9 cellular contexts compared by ENCODE assay signal in the genomic region with DNA sequence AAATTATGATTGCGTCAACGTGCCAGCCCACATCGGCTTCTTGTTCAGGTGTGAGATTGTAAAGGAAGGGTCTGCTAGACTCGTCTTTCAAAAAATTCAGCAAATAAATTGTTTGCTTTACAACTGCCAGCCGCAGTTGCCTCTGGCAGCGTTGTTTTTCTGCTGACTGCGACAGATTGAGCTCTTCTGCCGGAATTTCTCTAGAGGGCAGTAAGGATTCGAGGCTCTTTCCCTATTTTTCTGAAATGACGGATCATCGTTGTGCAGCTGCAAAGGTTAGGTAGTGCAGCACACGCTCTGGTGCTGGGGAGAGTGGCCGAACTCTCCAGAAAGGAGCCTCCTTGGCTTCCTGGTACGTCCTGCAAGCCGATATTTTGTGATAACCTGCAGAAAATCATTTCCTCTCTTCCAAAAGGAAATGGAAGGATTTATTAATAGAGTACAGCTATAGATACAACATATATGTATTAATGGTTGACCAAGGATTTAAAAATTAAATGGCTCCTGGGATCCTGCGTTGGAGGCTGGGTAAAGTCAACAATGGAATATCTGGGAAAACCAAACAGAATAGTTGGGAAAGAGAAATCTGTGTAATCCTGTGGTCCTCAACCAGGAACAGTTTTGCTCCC.
A peak's percentile ranks its signal among the peaks of the same experiment; 100 is the strongest.
DNase-seq lines count a peak whose midpoint lies in the region; ATAC-seq, FAIRE-seq and TF ChIP-seq lines count a peak whose summit lies in the region.
"Had no signal": no experiment of that assay in that cellular context is flagged by ENCODE, and none has a peak within 500 bp of the region (broad histone marks: within the 10 kb centered on the region; RNA-seq: fewer than 3 reads in every experiment).

No MANE protein-coding gene starts in this region.

- H3K4me1 ChIP-seq in pancreas: no peaks in the 10 kb centered on the region

- intact Hi-C loops in pancreas (cut with DNase I): loop anchor here in 2 of 3 donors (5.0 to 10.0 kb wide), 2 partner anchors 1231 to 1234 kb away; no protein-coding TSS in a partner anchor

- no peaks in the 10 kb centered on the region for H3K36me3 ChIP-seq in pancreas

- WGBS in pancreas, 2 donors: 8% methylated on average over 16 of the region's 16 CpGs

- ATAC-seq in pancreas (peak in 3 of 4 donors; percentile 79 to 89 (median 82)), GM21717 (IDR thresholded peaks at IDR 0.05; ENCODE audit: unreplicated experiment) (no peak)

- TF ChIP-seq CTCF in epithelial cell of proximal tubule (conservative IDR thresholded peaks at IDR 0.05; ENCODE audit: low read depth, low read length) (peak; percentile 62), pancreas (IDR thresholded peaks at IDR 0.05) (peak in 1 of 4 donors; percentile 12)

- H3K4me3 ChIP-seq in epithelial cell of proximal tubule (ENCODE audit: low read depth, low read length) (no peak overlapping the region), pancreas (no peak overlapping the region)

- H3K27me3 ChIP-seq in pancreas: peaks cover 0 to 3% (median 0%) of the 10 kb centered on the region in 4 donors

- DNase-seq in DMS53 (lab: John Stamatoyannopoulos, UW): peak; percentile 43
- no peak for DNase-seq in DMS53 treated with DMSO at 0.1 percent for 48 hours (lab: John Stamatoyannopoulos, UW; ENCODE audit: unreplicated experiment)
- DNase-seq in NCI-H82 (lab: John Stamatoyannopoulos, UW): peak; percentile 75
- peak; percentile 1 for DNase-seq in epithelial cell of proximal tubule (ENCODE audit: low read depth)
- DNase-seq in pancreas: peak in 1 of 6 donors; percentile 25
- DNase-seq in cerebellar nuclear complex (lab: John Stamatoyannopoulos, UW): no peak
- DNase-seq in activated CD8-positive, alpha-beta memory T cell treated with anti-CD3 and anti-CD28 coated beads, Interleukin-2, amount 50 U/mL, for 48 hours: no peak
- DNase-seq: naive B cell had no signal

- H3K27ac ChIP-seq in pancreas: no peak overlapping the region

- H3K9me3 ChIP-seq in pancreas: no peaks in the 10 kb centered on the region

- FAIRE-seq in pancreas (lab: Jason Lieb, UNC): no peak

Comparison
In these comparisons a context has a peak if more than half of its experiments do, and no peak if none do; other contexts are left out.
1. DNase-seq: peak in DMS53 (single experiment), NCI-H82 (single experiment) and epithelial cell of proximal tubule (single experiment); none in DMS53 treated with DMSO at 0.1 percent for 48 hours (single experiment), cerebellar nuclear complex (0 of 2) and activated CD8-positive, alpha-beta memory T cell treated with anti-CD3 and anti-CD28 coated beads, Interleukin-2, amount 50 U/mL, for 48 hours (single experiment).